1 cellular context compared by ENCODE assay signal in genomic region chr22:28969401-28970168, GRCh38.
TF ChIP-seq lines count a peak whose summit lies in the region.

No MANE protein-coding gene starts in this region.

TF ChIP-seq in IMR-90, 13 proteins besides CTCF, POLR2A, EP300 and RAD21 (continued from another document):
- no peak for TF ChIP-seq ELK1 (IDR thresholded peaks at IDR 0.05; ENCODE audit: borderline replicate concordance, low read depth, low read length)
